ENCODE assay signal across 22 cellular contexts in the genomic region with DNA sequence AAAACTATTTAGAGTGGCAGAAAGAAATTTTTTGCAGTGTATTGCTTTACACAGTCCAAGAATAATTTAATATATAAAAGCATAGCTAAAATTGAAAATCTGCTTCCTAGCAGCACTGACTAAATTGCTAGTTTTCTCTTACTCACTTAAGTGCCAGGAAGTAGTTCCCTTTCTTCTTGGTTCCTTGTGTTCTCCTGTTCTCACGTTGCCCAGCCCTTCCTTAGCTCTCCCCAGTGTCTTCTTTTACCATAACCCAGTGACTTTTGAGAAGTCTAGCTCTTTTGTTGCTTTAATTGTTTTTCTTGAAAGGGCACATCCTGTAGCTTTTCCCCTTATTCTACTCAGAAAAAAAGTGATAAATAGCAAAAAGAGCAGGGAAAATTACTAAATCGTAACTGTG.
"Had no signal": no experiment of that assay in that cellular context is flagged by ENCODE, and none has a peak within 500 bp of the region (broad histone marks: within the 10 kb centered on the region; RNA-seq: fewer than 3 reads in every experiment).

No MANE protein-coding gene starts in this region.

- H3K27ac ChIP-seq: brain microvascular endothelial cell, PC-9 had no signal

- H3K27me3 ChIP-seq: brain microvascular endothelial cell had no signal

- DNase-seq: activated B cell treated with CpG ODN at 0.5 μM for 24 hours; activated CD4-positive, alpha-beta memory T cell treated with anti-CD3 and anti-CD28 coated beads for 36 hours; activated CD4-positive, alpha-beta T cell treated with anti-CD3 and anti-CD28 coated beads, Interleukin-2, amount 10 ng/mL, durations not matched to agents 7 days and 5 days; activated CD8-positive, alpha-beta memory T cell treated with anti-CD3 and anti-CD28 coated beads for 24 hours; activated gamma-delta T cell; activated naive CD4-positive, alpha-beta T cell treated with anti-CD3 and anti-CD28 coated beads for 36 hours; activated T-cell treated with anti-CD3 and anti-CD28 coated beads, Interleukin-2, amount 50 U/mL, for 4 hours; amygdala; brain microvascular endothelial cell; cerebellar nuclear complex; MM.1S; NCI-H1092; NCI-H1417 treated with DMSO at 0.1 percent for 48 hours; NCI-H1694; NCI-H2029; NCI-H2107; NCI-H2171 treated with DMSO at 0.1 percent for 48 hours; NCI-H226; NCI-H526; NCI-H82; PC-9; SHP77 treated with DMSO at 0.1 percent for 48 hours had no signal

- ATAC-seq: activated T-cell treated with anti-CD3 and anti-CD28 coated beads, Interleukin-2, amount 50 U/mL, for 4 hours had no signal

- H3K4me3 ChIP-seq: PC-9 had no signal

- H3K36me3 ChIP-seq: brain microvascular endothelial cell had no signal
